23 cellular contexts compared by ENCODE assay signal in genomic region chr10:63724922-63725321, GRCh38.
DNase-seq lines count a peak whose midpoint lies in the region; ATAC-seq and TF ChIP-seq lines count a peak whose summit lies in the region.
"Had no signal": no experiment of that assay in that cellular context is flagged by ENCODE, and none has a peak within 500 bp of the region (broad histone marks: within the 10 kb centered on the region; RNA-seq: fewer than 3 reads in every experiment).

No MANE protein-coding gene starts in this region.

- H3F3A ChIP-seq in PC-3 (ENCODE audit: low read length, unreplicated experiment), result no peaks in the 10 kb centered on the region

- no peak overlapping the region for H3K4me2 ChIP-seq in PC-3 (ENCODE audit: low read length)
- H3K4me2 ChIP-seq: KMS-11 had no signal

- BruUV-seq in A673 (replicated peaks; lab: Mats Ljungman, UMichigan) (no TSS peak), PC-3 (replicated peaks; lab: Mats Ljungman, UMichigan) (no TSS peak)

- H3K9ac ChIP-seq in PC-3 (ENCODE audit: low read length), result no peak overlapping the region
- H3K9ac ChIP-seq: KMS-11 had no signal

- CTCF ChIA-PET in A673 (lab: Charles Lee) (no interaction called here), PC-3 (lab: Charles Lee) (interaction anchor here (0.6 kb wide), 1 partner anchor 85 kb away, joined by 3 read pairs; no protein-coding TSS in a partner anchor)

- H3K27me3 ChIP-seq in A673 (replicated peaks; ENCODE audit: insufficient read depth, low read depth, low read length, poor library complexity) (no peaks in the 10 kb centered on the region), PC-3 (ENCODE audit: low read length) (no peaks in the 10 kb centered on the region)
- H3K27me3 ChIP-seq: left lung, suprapubic skin had no signal

- H3K4me3 ChIP-seq in A673 (ENCODE audit: low read depth, low read length, poor library complexity, severe bottlenecking), result no peak overlapping the region
- H3K4me3 ChIP-seq in PC-3 (ENCODE audit: low read length), result no peak overlapping the region
- H3K4me3 ChIP-seq in fibroblast of the aortic adventitia (ENCODE audit: low read depth, low read length), result no peak overlapping the region
- H3K4me3 ChIP-seq: esophagus squamous epithelium, left lung, mucosa of descending colon, suprapubic skin had no signal

- no peaks in the 10 kb centered on the region for H3K79me2 ChIP-seq in PC-3 (ENCODE audit: low read length)

- H3K9me3 ChIP-seq in A673 (ENCODE audit: low read depth, low read length, poor library complexity, severe bottlenecking) (no peaks in the 10 kb centered on the region), PC-3 (ENCODE audit: low read length) (no peaks in the 10 kb centered on the region)
- H3K9me3 ChIP-seq: esophagus squamous epithelium, left lung, mucosa of descending colon, suprapubic skin had no signal

- H3K4me1 ChIP-seq in A673 (ENCODE audit: insufficient read depth, low read length, poor library complexity, severe bottlenecking) (peaks cover 21% of the 10 kb centered on the region), PC-3 (ENCODE audit: insufficient read depth, low read length) (peaks cover 12% of the 10 kb centered on the region; the same call in 1 of the 2 replicates)

- POLR2A ChIA-PET in A673 (lab: Charles Lee; ENCODE audit: low non-redundant PET), result no interaction called here
- POLR2A ChIA-PET in PC-3 (lab: Charles Lee; ENCODE audit: unreplicated experiment), result no interaction called here

- H4K20me1 ChIP-seq in PC-3 (ENCODE audit: low read length), result no peaks in the 10 kb centered on the region

- H2AFZ ChIP-seq in PC-3 (ENCODE audit: low read length), result no peak overlapping the region

- H3K36me3 ChIP-seq in A673 (ENCODE audit: insufficient read depth, low read length, poor library complexity, severe bottlenecking) (no peaks in the 10 kb centered on the region), PC-3 (ENCODE audit: low read depth, low read length) (no peaks in the 10 kb centered on the region)
- H3K36me3 ChIP-seq: esophagus squamous epithelium, left lung, suprapubic skin had no signal

- TF ChIP-seq CTCF in A673 (conservative IDR thresholded peaks at IDR 0.05; ENCODE audit: low read depth, low read length), result 0 out of 2 replicates have a peak, but pooled peaks have one; percentile 14
- TF ChIP-seq CTCF in GM10266 (IDR thresholded peaks at IDR 0.05; ENCODE audit: control insufficient read depth, insufficient read depth, low read depth, missing control alignments), result peak; percentile 11
- TF ChIP-seq CTCF in PC-3 (conservative IDR thresholded peaks at IDR 0.05; ENCODE audit: low read depth, low read length), result peak; percentile 74
- TF ChIP-seq CTCF in fibroblast of the aortic adventitia (IDR thresholded peaks at IDR 0.05; ENCODE audit: insufficient read depth, low read length), result peak; percentile 0

- intact Hi-C loops in A673 (cut with micrococcal nuclease; ENCODE audit: unreplicated experiment), result loop anchor here (5.0 kb wide), 2 partner anchors 37 to 508 kb away; no protein-coding TSS in a partner anchor
- intact Hi-C loops in PC-3 (cut with micrococcal nuclease), result no loop called here

- DNase-seq in A673 (ENCODE audit: low spot score) (no peak), GM10266 (ENCODE audit: extremely low spot score) (no peak), PC-3 (peak; percentile 35), fibroblast of the aortic adventitia (ENCODE audit: low read depth) (no peak), H4 (ENCODE audit: low spot score) (no peak), superior temporal gyrus (ENCODE audit: extremely low spot score) (no peak), T-helper 9 cell (no peak)
- DNase-seq: activated CD4-positive, alpha-beta T cell treated with anti-CD3 and anti-CD28 coated beads, Interleukin-2, amount 50 U/mL, for 4 hours; activated gamma-delta T cell treated with Interleukin-2 at 50 U/mL for 16 hours; activated T-cell treated with anti-CD3 and anti-CD28 coated beads for 4 hours; CD8-positive, alpha-beta T cell; esophagus squamous epithelium; head of caudate nucleus; left lung; mucosa of descending colon; NCI-H1092 treated with DMSO at 0.1 percent for 48 hours; NCI-H2107; NCI-H510A treated with DMSO at 0.1 percent for 48 hours; T-cell had no signal

- H3K27ac ChIP-seq in A673 (ENCODE audit: low read depth, low read length, poor library complexity, severe bottlenecking) (no peak overlapping the region), PC-3 (ENCODE audit: low read length) (no peak overlapping the region)
- H3K27ac ChIP-seq: esophagus squamous epithelium, KMS-11, left lung, suprapubic skin had no signal

- ATAC-seq in PC-3 (0 out of 2 replicates have a peak, but pooled peaks have one; percentile 21), HG03175 (IDR thresholded peaks at IDR 0.05; ENCODE audit: unreplicated experiment) (no peak)
- ATAC-seq: CD8-positive, alpha-beta T cell; left lung; mucosa of descending colon; Right ventricle myocardium inferior; T-cell had no signal

- H3K9me2 ChIP-seq in PC-3 (replicated peaks; ENCODE audit: low read length), result no peaks in the 10 kb centered on the region

Comparison
In these comparisons a context has a peak if more than half of its experiments do, and no peak if none do; other contexts are left out.
1. CTCF ChIP-seq: peak in every context shown above with its lines; median percentile 74 in PC-3; 14 in A673; 11 in GM10266; 0 in fibroblast of the aortic adventitia.